ENCODE assay signal across 8 cellular contexts in the genomic region with DNA sequence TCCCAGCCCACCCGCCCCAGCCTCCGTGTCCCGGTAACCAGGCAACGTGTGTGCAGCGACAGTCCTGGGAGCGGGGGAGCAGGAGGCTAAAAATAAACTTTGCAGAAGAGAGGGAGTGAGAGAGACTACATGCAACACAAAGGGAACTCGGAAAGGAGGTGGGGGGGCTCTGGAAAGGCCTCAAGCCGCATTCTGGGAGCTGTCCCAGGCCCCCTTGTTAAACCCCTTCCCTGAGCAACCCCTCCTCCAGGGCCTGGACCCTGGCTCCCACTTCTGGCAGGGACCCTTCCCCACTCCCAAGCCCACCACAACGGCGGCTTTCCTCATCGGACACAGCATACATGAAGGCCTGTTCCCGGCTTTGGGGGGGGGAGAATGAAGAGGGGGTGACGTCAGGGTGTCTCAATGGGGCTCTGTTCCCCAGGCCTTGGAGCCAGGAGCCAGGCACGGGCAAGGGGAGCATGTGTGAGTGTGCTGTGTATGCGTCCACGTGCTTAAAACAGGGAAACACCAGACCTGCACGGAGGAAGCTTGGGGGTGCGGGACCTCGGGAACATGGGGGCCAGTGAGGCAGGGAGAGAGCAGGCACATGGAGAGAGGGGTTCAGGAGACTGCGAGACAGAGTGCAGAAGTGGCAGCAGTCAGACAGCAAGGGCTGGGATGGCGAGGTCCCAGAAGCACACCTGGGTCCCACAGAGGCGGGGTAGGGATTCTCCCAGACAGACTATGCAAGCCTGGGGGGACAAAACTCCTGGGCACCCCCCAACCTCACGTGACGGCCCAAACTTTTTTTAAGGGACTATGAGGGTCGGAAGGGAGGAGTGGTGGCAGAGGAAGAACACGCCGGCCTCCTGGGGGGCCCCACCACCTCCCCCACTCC. TPM values are rescaled to one million over a fixed set of nuclear protein-coding genes. Genes with fewer than 3 reads are reported as not detected.
DNase-seq lines count a peak whose midpoint lies in the region; ATAC-seq and TF ChIP-seq lines count a peak whose summit lies in the region.

No MANE protein-coding gene starts in this region.

- ATAC-seq in psoas muscle = peak in 2 of 4 donors; percentile 21 to 28
- no peak for ATAC-seq in HG02759 (IDR thresholded peaks at IDR 0.05; ENCODE audit: unreplicated experiment)
- no peak for ATAC-seq in HG03159 (IDR thresholded peaks at IDR 0.05; ENCODE audit: unreplicated experiment)

- H3K9ac ChIP-seq in HUES64 (ENCODE audit: low read depth, low read length) = peak overlapping the region; percentile 87

- peaks cover 12% of the 10 kb centered on the region for H3K36me3 ChIP-seq in HUES64 (ENCODE audit: insufficient read depth, low read length)
- peaks cover 17% of the 10 kb centered on the region for H3K36me3 ChIP-seq in right atrium auricular region
- no peaks in the 10 kb centered on the region for H3K36me3 ChIP-seq in psoas muscle (ENCODE audit: insufficient read depth in 1 of 2, low read depth in 1 of 2)

- H3K27ac ChIP-seq in HUES64 (ENCODE audit: low read depth, low read length) (peak overlapping the region; percentile 98), right atrium auricular region (peak overlapping the region; percentile 99), psoas muscle (peak overlapping the region; percentile 92)

- no peak for TF ChIP-seq CTCF in right atrium auricular region (IDR thresholded peaks at IDR 0.05)
- no peak for TF ChIP-seq CTCF in psoas muscle (IDR thresholded peaks at IDR 0.05)

- WGBS in HUES64 = 22% methylated on average over 24 of the region's 27 CpGs
- 2 to 6% (median 4%) methylated on average over 27 of the region's 27 CpGs for WGBS in psoas muscle, 3 donors

- peak overlapping the region; percentile 90 for H3K4me3 ChIP-seq in HUES64 (ENCODE audit: low read length)
- H3K4me3 ChIP-seq in right atrium auricular region = peak overlapping the region; percentile 94 to 97
- H3K4me3 ChIP-seq in psoas muscle = peak overlapping the region; percentile 95

- H3K9me3 ChIP-seq in HUES64 (ENCODE audit: insufficient read depth, low read depth, low read length) (no peaks in the 10 kb centered on the region), right atrium auricular region (no peaks in the 10 kb centered on the region), psoas muscle (no peaks in the 10 kb centered on the region)

- DNase-seq in AG20443 (ENCODE audit: low spot score) (peak; percentile 41), amniotic epithelial cell (ENCODE audit: low read depth) (peak; percentile 65), right atrium auricular region (ENCODE audit: low spot score) (peak; percentile 80), psoas muscle (no peak)
- DNase-seq in central memory CD4-positive, alpha-beta T cell = no peak

- H3K27me3 ChIP-seq in HUES64 (ENCODE audit: insufficient read depth, low read length) (no peaks in the 10 kb centered on the region), right atrium auricular region (no peaks in the 10 kb centered on the region), psoas muscle (ENCODE audit: insufficient read depth in 3 of 3, low read length in 2 of 3) (peaks cover 0 to 4% (median 0%) of the 10 kb centered on the region in 3 donors)

- intact Hi-C loops in psoas muscle (cut with DNase I) = no loop called here

- H3K4me1 ChIP-seq in HUES64 (ENCODE audit: insufficient read depth, low read length) = peaks cover 22% of the 10 kb centered on the region
- H3K4me1 ChIP-seq in right atrium auricular region = peaks cover 0 to 65% of the 10 kb centered on the region in 2 donors
- H3K4me1 ChIP-seq in psoas muscle = peaks cover 19% of the 10 kb centered on the region

RNA-seq across cellular contexts. Expression of gene ERF, which starts 2.3 kb away (rescaled TPM):
- 53.3 TPM for polyA plus RNA-seq in HUES64 (2013, experiment 1 of 2)
- 53.6 TPM for polyA plus RNA-seq in HUES64 (2013, experiment 2 of 2)
- total RNA-seq in right atrium auricular region (10 to 100 TPM; 26.8 to 34.9 TPM), psoas muscle (10 to 100 TPM; 10.0 to 13.5 (median 11.8) TPM)
- polyA plus RNA-seq in psoas muscle = 10 to 100 TPM in 2 of 3 donors, 1 to 10 TPM in 1; 7.1 to 11.7 (median 11.4) TPM

RNA-seq across cellular contexts. Expression of gene GSK3A, which starts 10.2 kb away (rescaled TPM):
- 48.5 TPM for polyA plus RNA-seq in HUES64 (2013, experiment 1 of 2)
- polyA plus RNA-seq in HUES64 (2013, experiment 2 of 2) = 51.0 TPM
- total RNA-seq in right atrium auricular region (10 to 100 TPM; 18.1 to 27.9 TPM), psoas muscle (10 to 100 TPM; 48.7 to 64.8 (median 58.1) TPM)
- polyA plus RNA-seq in psoas muscle = 100 to 1,000 TPM in 1 of 3 donors, 10 to 100 TPM in 2; 70.1 to 117 (median 81.1) TPM

RNA-seq across cellular contexts. Expression of gene CIC, which starts 16.4 kb away (rescaled TPM):
- 34.2 TPM for polyA plus RNA-seq in HUES64 (2013, experiment 1 of 2)
- polyA plus RNA-seq in HUES64 (2013, experiment 2 of 2) = 30.1 TPM
- total RNA-seq in right atrium auricular region (10 to 100 TPM; 27.4 to 53.5 TPM), psoas muscle (10 to 100 TPM; 28.8 to 55.0 (median 44.2) TPM)
- polyA plus RNA-seq in psoas muscle = 10 to 100 TPM; 17.1 to 39.3 (median 18.1) TPM

RNA-seq across cellular contexts. Expression of gene ZNF526, which starts 32.5 kb away (rescaled TPM):
- 8.5 TPM for polyA plus RNA-seq in HUES64 (2013, experiment 1 of 2)
- polyA plus RNA-seq in HUES64 (2013, experiment 2 of 2) = 9.6 TPM
- total RNA-seq in right atrium auricular region (1 to 10 TPM; 2.6 to 5.4 TPM), psoas muscle (1 to 10 TPM; 4.2 to 7.9 (median 6.0) TPM)
- polyA plus RNA-seq in psoas muscle = 1 to 10 TPM; 3.4 to 7.4 (median 5.0) TPM

RNA-seq across cellular contexts. Expression of gene DEDD2, which starts 35.1 kb away (rescaled TPM):
- 25.7 TPM for polyA plus RNA-seq in HUES64 (2013, experiment 1 of 2)
- polyA plus RNA-seq in HUES64 (2013, experiment 2 of 2) = 25.2 TPM
- 10 to 100 TPM; 19.2 to 24.8 TPM for total RNA-seq in right atrium auricular region
- total RNA-seq in psoas muscle = 10 to 100 TPM in 3 of 4 donors, 1 to 10 TPM in 1; 8.8 to 22.5 (median 11.6) TPM
- polyA plus RNA-seq in psoas muscle = 10 to 100 TPM; 11.6 to 26.1 (median 20.5) TPM

Comparison
In these comparisons a context has a peak if more than half of its experiments do, and no peak if none do; other contexts are left out.
1. DNase-seq: peak in AG20443 (single experiment), amniotic epithelial cell (single experiment) and right atrium auricular region (single experiment); none in psoas muscle (0 of 2) and central memory CD4-positive, alpha-beta T cell (single experiment).
2. Peak in every context shown above with its lines, with median percentiles within 50 percentile points of each other: H3K27ac ChIP-seq and H3K4me3 ChIP-seq.